In genomic region chr9:73154760-73155159, GRCh38 we compare ENCODE assay signal across 8 cellular contexts. TPM values are rescaled to one million over a fixed set of nuclear protein-coding genes. Genes with fewer than 3 reads are reported as not detected.
DNase-seq lines count a peak whose midpoint lies in the region; ATAC-seq, FAIRE-seq and TF ChIP-seq lines count a peak whose summit lies in the region.

No MANE protein-coding gene starts in this region.

- no peaks in the 10 kb centered on the region for H3K27me3 ChIP-seq in small intestine (ENCODE audit: control insufficient read depth in 2 of 2, insufficient read depth in 2 of 2, low read length in 2 of 2)

- H3K4me3 ChIP-seq in HFF-Myc (replicated peaks; ENCODE audit: low read depth, low read length) (peak overlapping the region; percentile 91), SK-N-MC (peak overlapping the region; percentile 85), epithelial cell of proximal tubule (ENCODE audit: low read depth, low read length) (peak overlapping the region; percentile 83), small intestine (ENCODE audit: low read depth in 1 of 2, low read length in 2 of 2) (no peak overlapping the region)

- TF ChIP-seq CTCF in HFF-Myc (IDR thresholded peaks at IDR 0.05; ENCODE audit: low read depth, low read length, missing control alignments), result no peak
- no peak for TF ChIP-seq CTCF in epithelial cell of proximal tubule (conservative IDR thresholded peaks at IDR 0.05; ENCODE audit: low read depth, low read length)

- no peak for FAIRE-seq in small intestine (lab: Jason Lieb, UNC)

- H3K9me3 ChIP-seq in SK-N-MC (ENCODE audit: low read depth, low read length) (no peaks in the 10 kb centered on the region), small intestine (ENCODE audit: control insufficient read depth, low read depth) (no peaks in the 10 kb centered on the region)

- H3K27ac ChIP-seq in SK-N-MC, result peak overlapping the region; percentile 72; the same call in 1 of the 2 replicates
- peak overlapping the region in 1 of 2 donors; percentile 51 for H3K27ac ChIP-seq in small intestine (ENCODE audit: low read depth in 1 of 2, low read length in 1 of 2)

- no peak for DNase-seq in HFF-Myc (ENCODE audit: extremely low read depth, low read depth)
- DNase-seq in SK-N-MC (ENCODE audit: low read depth, low spot score), result no peak
- DNase-seq in epithelial cell of proximal tubule (ENCODE audit: low read depth), result no peak
- peak; percentile 21 for DNase-seq in small intestine
- no peak for DNase-seq in activated gamma-delta T cell treated with Interleukin-2 at 50 U/mL for 16 hours
- DNase-seq in COLO668 (lab: John Stamatoyannopoulos, UW; ENCODE audit: unreplicated experiment), result no peak

- H3K36me3 ChIP-seq in SK-N-MC (ENCODE audit: insufficient read depth, low read length) (peaks cover 42% of the 10 kb centered on the region), small intestine (ENCODE audit: control insufficient read depth in 2 of 2, insufficient read depth in 2 of 2, low read length in 2 of 2) (no peaks in the 10 kb centered on the region)

- ATAC-seq in GM18519 (IDR thresholded peaks at IDR 0.05; ENCODE audit: low FRiP score, unreplicated experiment) (no peak), HG03460 (IDR thresholded peaks at IDR 0.05; ENCODE audit: unreplicated experiment) (no peak)

- H3K9ac ChIP-seq in SK-N-MC (ENCODE audit: insufficient read length), result no peak overlapping the region

- 68 to 86% (median 81%) methylated on average over 2 of the region's 2 CpGs for WGBS in small intestine, 3 donors

- no peaks in the 10 kb centered on the region for H3K4me1 ChIP-seq in small intestine (ENCODE audit: control insufficient read depth in 2 of 2, insufficient read depth in 1 of 2, low read depth in 1 of 2, low read length in 1 of 2)

RNA-seq across cellular contexts. Expression of gene ANXA1, which starts 3.1 kb away (rescaled TPM):
- total RNA-seq in epithelial cell of proximal tubule, result 309 and 383 TPM in 2 replicates
- polyA plus RNA-seq in small intestine, result 10 to 100 TPM; 19.0 to 84.1 (median 56.7) TPM

Comparison
In these comparisons a context has a peak if more than half of its experiments do, and no peak if none do; other contexts are left out.
1. H3K4me3 ChIP-seq: peak in HFF-Myc (single experiment), SK-N-MC (single experiment) and epithelial cell of proximal tubule (single experiment); none in small intestine (0 of 2).